10 cellular contexts compared by ENCODE assay signal in the genomic region with DNA sequence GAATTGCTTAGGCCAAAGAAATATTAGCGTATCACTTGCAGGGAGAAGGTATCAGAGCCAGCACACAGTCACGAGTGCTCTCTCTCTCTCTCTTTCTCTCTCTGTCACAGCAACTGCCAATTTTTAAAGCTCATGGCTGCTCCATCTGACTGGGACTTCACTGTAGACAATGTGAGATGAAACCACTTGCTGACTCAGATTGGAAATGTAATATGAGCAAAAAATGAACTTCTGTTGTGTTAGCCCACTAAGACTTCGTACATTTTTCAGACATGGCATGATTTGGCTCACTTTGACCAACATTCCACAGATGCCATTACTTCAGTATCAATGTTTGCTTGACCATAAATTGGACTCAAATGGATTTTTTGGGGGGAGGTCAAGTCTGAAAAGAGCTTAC.
A peak's percentile ranks its signal among the peaks of the same experiment; 100 is the strongest.
DNase-seq lines count a peak whose midpoint lies in the region; ATAC-seq and TF ChIP-seq lines count a peak whose summit lies in the region.
"Had no signal": no experiment of that assay in that cellular context is flagged by ENCODE, and none has a peak within 500 bp of the region (broad histone marks: within the 10 kb centered on the region; RNA-seq: fewer than 3 reads in every experiment).

No MANE protein-coding gene starts in this region.

- H3K9me3 ChIP-seq in WERI-Rb-1 (ENCODE audit: severe bottlenecking): no peaks in the 10 kb centered on the region

- DNase-seq in astrocyte of the hippocampus (ENCODE audit: low read depth, low spot score) (peak; percentile 57), renal cortical epithelial cell (ENCODE audit: low read depth) (peak; percentile 14), WERI-Rb-1 (no peak), islet precursor cell (no peak)
- DNase-seq: effector memory CD4-positive, alpha-beta T cell; stimulated activated CD4-positive, alpha-beta T cell treated with anti-CD3 and anti-CD28 coated beads, Interleukin-4, amount 100 ng/mL, for 24 hours had no signal

- H3K27ac ChIP-seq in WERI-Rb-1: no peak overlapping the region

- no peak for TF ChIP-seq CTCF in WERI-Rb-1 (IDR thresholded peaks at IDR 0.05; ENCODE audit: low read depth, low read length)

- H3K27me3 ChIP-seq in WERI-Rb-1 (ENCODE audit: insufficient read depth, low read depth, severe bottlenecking): no peaks in the 10 kb centered on the region

- ATAC-seq in GM19025 (IDR thresholded peaks at IDR 0.05; ENCODE audit: low read depth, unreplicated experiment) (peak; percentile 64), HG03175 (IDR thresholded peaks at IDR 0.05; ENCODE audit: unreplicated experiment) (peak; percentile 59), HG02885 (IDR thresholded peaks at IDR 0.05; ENCODE audit: poor library complexity, unreplicated experiment) (no peak)
- ATAC-seq: Panc1 had no signal

- no peak overlapping the region for H3K4me3 ChIP-seq in WERI-Rb-1 (ENCODE audit: low read depth, low read length)

- H3K36me3 ChIP-seq in WERI-Rb-1: no peaks in the 10 kb centered on the region

Comparison
In these comparisons a context has a peak if more than half of its experiments do, and no peak if none do; other contexts are left out.
1. DNase-seq: peak in astrocyte of the hippocampus (single experiment) and renal cortical epithelial cell (single experiment); none in WERI-Rb-1 (single experiment) and islet precursor cell (single experiment).